In the genomic region with DNA sequence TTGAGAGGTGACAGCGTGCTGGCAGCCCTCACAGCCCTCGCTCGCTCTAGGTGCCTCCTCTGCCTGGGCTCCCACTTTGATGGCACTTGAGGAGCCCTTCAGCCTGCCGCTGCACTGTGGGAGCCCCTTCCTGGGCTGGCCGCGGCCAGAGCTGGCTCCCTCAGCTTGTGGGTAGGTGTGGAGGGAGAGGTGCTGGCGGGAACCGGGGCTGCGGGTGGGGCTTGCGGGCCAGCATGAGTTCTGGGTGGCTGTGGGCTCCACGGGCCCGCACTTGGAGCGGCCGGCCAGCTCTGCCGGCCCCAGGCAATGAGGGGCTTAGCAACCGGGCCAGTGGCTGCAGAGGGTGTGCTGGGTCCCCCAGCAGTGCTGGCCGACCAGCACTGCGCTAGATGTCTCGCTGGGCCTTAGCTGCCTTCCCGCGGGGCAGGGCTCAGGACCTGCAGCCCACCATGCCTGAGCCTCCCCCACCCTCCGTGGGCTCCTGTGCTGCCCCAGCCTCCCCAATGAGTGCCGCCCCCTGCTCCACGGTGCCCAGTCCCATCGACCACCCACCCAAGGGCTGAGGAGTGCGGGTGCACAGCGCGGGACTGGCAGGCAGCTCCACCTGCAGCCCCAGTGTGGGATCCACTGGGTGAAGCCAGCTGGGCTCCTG, we compare ENCODE assay signal across 3 cellular contexts.
DNase-seq lines count a peak whose midpoint lies in the region; ATAC-seq, FAIRE-seq and TF ChIP-seq lines count a peak whose summit lies in the region.
"Not testable (repeated sequence)": the region's sequence is repeated elsewhere in the genome, so short reads cannot be mapped to it uniquely, and the experiment has no call there.

No MANE protein-coding gene starts in this region.

- intact Hi-C loops in left ventricle myocardium superior (cut with micrococcal nuclease); kidney (cut with DNase I); spleen (cut with DNase I; ENCODE audit: low total_unique reads): not testable (repeated sequence)

- 89 to 95% (median 94%) methylated on average over 21 to 28 of the region's 28 CpGs for WGBS in spleen, 5 donors

- not testable (repeated sequence) for TF ChIP-seq POLR2A in spleen (IDR thresholded peaks at IDR 0.05)

- not testable (repeated sequence) for H3K9ac ChIP-seq in kidney (ENCODE audit: low read length in 2 of 2)

- H3K27ac ChIP-seq in kidney (ENCODE audit: low read depth in 2 of 2, low read length in 2 of 2); spleen: not testable (repeated sequence)

- ATAC-seq in left ventricle myocardium superior, result not testable (repeated sequence)

- H3K27me3 ChIP-seq in spleen (replicated peaks in 1 of 7), result not testable (repeated sequence)

- DNase-seq in left ventricle myocardium superior, result peak; percentile 20
- DNase-seq in kidney, result peak; percentile 62
- DNase-seq in spleen, result peak; percentile 71

- not testable (repeated sequence) for H3K9me3 ChIP-seq in kidney (ENCODE audit: control insufficient read depth in 1 of 2, low read length in 2 of 2); spleen

- not testable (repeated sequence) for TF ChIP-seq CTCF in kidney (IDR thresholded peaks at IDR 0.05; ENCODE audit: borderline replicate concordance, extremely low read depth, insufficient read depth); spleen (IDR thresholded peaks at IDR 0.05 in 8 of 11, conservative IDR thresholded peaks at IDR 0.05 in 3 of 11)

- H3K36me3 ChIP-seq in kidney (ENCODE audit: control insufficient read depth in 1 of 2, insufficient read depth in 2 of 2, low read length in 2 of 2); spleen: not testable (repeated sequence)

- not testable (repeated sequence) for H3K4me1 ChIP-seq in kidney (ENCODE audit: control insufficient read depth in 1 of 2, insufficient read depth in 1 of 2, low read depth in 1 of 2, low read length in 2 of 2); spleen

- not testable (repeated sequence) for FAIRE-seq in kidney (lab: Jason Lieb, UNC)

- H3K4me3 ChIP-seq in kidney (ENCODE audit: low read length in 2 of 2); spleen: not testable (repeated sequence)

Comparison
In these comparisons a context has a peak if more than half of its experiments do, and no peak if none do; other contexts are left out.
1. DNase-seq: peak in every context shown above with its lines; median percentile 71 in spleen; 62 in kidney; 20 in left ventricle myocardium superior.